18 cellular contexts compared by ENCODE assay signal in genomic region chr2:145404690-145405089, GRCh38.
A peak's percentile ranks its signal among the peaks of the same experiment; 100 is the strongest.
DNase-seq lines count a peak whose midpoint lies in the region; ATAC-seq and TF ChIP-seq lines count a peak whose summit lies in the region.
"Had no signal": no experiment of that assay in that cellular context is flagged by ENCODE, and none has a peak within 500 bp of the region (broad histone marks: within the 10 kb centered on the region; RNA-seq: fewer than 3 reads in every experiment).

No MANE protein-coding gene starts in this region.

- H3K9me3 ChIP-seq in BLaER1 (peaks cover 62% of the 10 kb centered on the region), osteoblast (ENCODE audit: low read depth, low read length) (no peaks in the 10 kb centered on the region)
- H3K9me3 ChIP-seq in effector memory CD4-positive, alpha-beta T cell (ENCODE audit: control insufficient read depth, low read length) = no peaks in the 10 kb centered on the region

- H3K4me3 ChIP-seq in BLaER1 (no peak overlapping the region), fibroblast of pulmonary artery (replicated peaks; ENCODE audit: low read depth, low read length) (no peak overlapping the region), osteoblast (ENCODE audit: insufficient read depth, low read length) (no peak overlapping the region)
- no peak overlapping the region for H3K4me3 ChIP-seq in effector memory CD4-positive, alpha-beta T cell (ENCODE audit: insufficient read depth, low read depth, low read length, poor library complexity, severe bottlenecking)

- TF ChIP-seq CTCF in fibroblast of pulmonary artery (IDR thresholded peaks at IDR 0.05; ENCODE audit: low read length, missing control alignments) = no peak
- no peak for TF ChIP-seq CTCF in osteoblast (IDR thresholded peaks at IDR 0.05; ENCODE audit: extremely low read depth, low read depth, low read length)

- no peak overlapping the region for H3K27ac ChIP-seq in BLaER1
- no peak overlapping the region for H3K27ac ChIP-seq in osteoblast (ENCODE audit: low read depth, low read length)
- no peak overlapping the region for H3K27ac ChIP-seq in effector memory CD4-positive, alpha-beta T cell (ENCODE audit: insufficient read depth, low read length, poor library complexity, severe bottlenecking)

- H3K4me1 ChIP-seq in BLaER1 (peaks cover 20% of the 10 kb centered on the region), osteoblast (ENCODE audit: insufficient read depth, low read length) (no peaks in the 10 kb centered on the region)
- H3K4me1 ChIP-seq in effector memory CD4-positive, alpha-beta T cell (ENCODE audit: control insufficient read depth, insufficient read depth, low read length, poor library complexity, severe bottlenecking) = no peaks in the 10 kb centered on the region

- ATAC-seq in GM18909 (IDR thresholded peaks at IDR 0.05; ENCODE audit: poor library complexity, unreplicated experiment) = no peak
- ATAC-seq: HepG2, Right ventricle myocardium inferior had no signal

- H3K36me3 ChIP-seq in BLaER1 (peaks cover 8% of the 10 kb centered on the region; the same call in 1 of the 2 replicates), osteoblast (ENCODE audit: insufficient read depth, low read length) (no peaks in the 10 kb centered on the region)
- H3K36me3 ChIP-seq in effector memory CD4-positive, alpha-beta T cell (ENCODE audit: control insufficient read depth, insufficient read depth, low read length) = no peaks in the 10 kb centered on the region

- H4K20me1 ChIP-seq in BLaER1 = no peaks in the 10 kb centered on the region
- no peaks in the 10 kb centered on the region for H4K20me1 ChIP-seq in osteoblast (ENCODE audit: insufficient read depth, low read length)

- H3K79me2 ChIP-seq in osteoblast (ENCODE audit: insufficient read depth, low read length) = no peaks in the 10 kb centered on the region

- H2AFZ ChIP-seq in osteoblast (ENCODE audit: low read length) = peak overlapping the region; percentile 71

- H3K27me3 ChIP-seq in BLaER1 (no peaks in the 10 kb centered on the region), osteoblast (ENCODE audit: insufficient read depth, low read length) (no peaks in the 10 kb centered on the region)
- H3K27me3 ChIP-seq in effector memory CD4-positive, alpha-beta T cell (replicated peaks; ENCODE audit: control insufficient read depth, insufficient read depth, low read length, poor library complexity, severe bottlenecking) = no peaks in the 10 kb centered on the region

- peak; percentile 53 for DNase-seq in HCEC 1CT
- DNase-seq in fibroblast of pulmonary artery (ENCODE audit: low read depth) = peak; percentile 17
- DNase-seq in osteoblast (ENCODE audit: insufficient read length, low spot score, missing footprints) = no peak
- no peak for DNase-seq in effector memory CD4-positive, alpha-beta T cell
- DNase-seq in SKM-1 treated with dmso at 0.1 percent for 144 hours (lab: John Stamatoyannopoulos, UW; ENCODE audit: unreplicated experiment) = no peak
- DNase-seq in T-helper 9 cell = no peak
- DNase-seq: CD4-positive, CD25-positive, alpha-beta regulatory T cell; COR-L47; KG1; NCI-H1417; NCI-H187 treated with DMSO at 0.1 percent for 48 hours; NCI-H510A; NCI-H748 treated with DMSO at 0.1 percent for 48 hours; NK-92 treated with Interleukin-12 subunit alpha and Interleukin-12 subunit beta, amount 100 ng/mL, for 24 hours had no signal

- H3K4me2 ChIP-seq in BLaER1 (peak overlapping the region; percentile 23; the same call in 1 of the 2 replicates), osteoblast (ENCODE audit: insufficient read depth, low read length) (no peak overlapping the region)

- H3K9ac ChIP-seq in BLaER1 = no peak overlapping the region

Comparison
In these comparisons a context has a peak if more than half of its experiments do, and no peak if none do; other contexts are left out.
1. DNase-seq: peak in HCEC 1CT (single experiment) and fibroblast of pulmonary artery (single experiment); none in osteoblast (single experiment), effector memory CD4-positive, alpha-beta T cell (0 of 3), SKM-1 treated with dmso at 0.1 percent for 144 hours (single experiment) and T-helper 9 cell (single experiment).